10 cellular contexts compared by ENCODE assay signal in genomic region chr15:63860161-63860954, GRCh38. TPM values are rescaled to one million over a fixed set of nuclear protein-coding genes. Genes with fewer than 3 reads are reported as not detected.
DNase-seq lines count a peak whose midpoint lies in the region; ATAC-seq and TF ChIP-seq lines count a peak whose summit lies in the region.
"Had no signal": no experiment of that assay in that cellular context is flagged by ENCODE, and none has a peak within 500 bp of the region (broad histone marks: within the 10 kb centered on the region; RNA-seq: fewer than 3 reads in every experiment).

No MANE protein-coding gene starts in this region.

- no peaks in the 10 kb centered on the region for H3K9me3 ChIP-seq in uterus

- no peaks in the 10 kb centered on the region for H3K9me3 Mint-ChIP-seq in activated T-cell treated with anti-CD3 and anti-CD28 coated beads, Interleukin-2, amount 50 U/mL, for 72 hours
- H3K9me3 Mint-ChIP-seq: neural crest cell had no signal

- DNase-seq in GDM1 (lab: John Stamatoyannopoulos, UW) (peak; percentile 8), RPMI8226 (peak; percentile 22), uterus (no peak), NOMO-1 treated with DMSO at 0.1 percent for 48 hours (lab: John Stamatoyannopoulos, UW; ENCODE audit: unreplicated experiment) (no peak)
- peak; percentile 39 to 52 for DNase-seq in activated T-cell treated with anti-CD3 and anti-CD28 coated beads, Interleukin-2, amount 50 U/mL, for 72 hours
- DNase-seq in stimulated activated CD4-positive, alpha-beta T cell treated with anti-CD3 and anti-CD28 coated beads, Interleukin-15, amount 100 ng/mL, for 48 hours (ENCODE audit: low read depth in 2 of 2): peak; percentile 10 to 47
- DNase-seq: IMR-90 had no signal

- no peaks in the 10 kb centered on the region for H3K27me3 Mint-ChIP-seq in activated T-cell treated with anti-CD3 and anti-CD28 coated beads, Interleukin-2, amount 50 U/mL, for 72 hours (ENCODE audit: low read depth)

- H3K36me3 Mint-ChIP-seq in activated T-cell treated with anti-CD3 and anti-CD28 coated beads, Interleukin-2, amount 50 U/mL, for 72 hours (ENCODE audit: insufficient read depth in 2 of 2): no peaks in the 10 kb centered on the region

- no peaks in the 10 kb centered on the region for H3K27me3 ChIP-seq in uterus

- H3K27ac ChIP-seq in uterus: no peak overlapping the region

- no peak for TF ChIP-seq POLR2A in uterus (IDR thresholded peaks at IDR 0.05)

- peaks cover 26% of the 10 kb centered on the region for H3K4me1 Mint-ChIP-seq in activated T-cell treated with anti-CD3 and anti-CD28 coated beads, Interleukin-2, amount 50 U/mL, for 72 hours (ENCODE audit: low read depth)

- peak; percentile 73 to 74 for ATAC-seq in activated T-cell treated with anti-CD3 and anti-CD28 coated beads, Interleukin-2, amount 50 U/mL, for 72 hours (replicated peaks in 1 of 2)
- ATAC-seq in HG03135 (IDR thresholded peaks at IDR 0.05; ENCODE audit: unreplicated experiment): no peak
- ATAC-seq in HG03095 (IDR thresholded peaks at IDR 0.05; ENCODE audit: unreplicated experiment): no peak

- no peaks in the 10 kb centered on the region for H3K36me3 ChIP-seq in uterus

- H3K4me1 ChIP-seq in uterus: peaks cover 0 to 6% of the 10 kb centered on the region in 2 donors

- peak overlapping the region; percentile 37 to 42 for H3K4me3 Mint-ChIP-seq in activated T-cell treated with anti-CD3 and anti-CD28 coated beads, Interleukin-2, amount 50 U/mL, for 72 hours
- H3K4me3 Mint-ChIP-seq: neural crest cell had no signal

- H3K4me3 ChIP-seq in uterus: no peak overlapping the region

- intact Hi-C loops in uterus (cut with DNase I; ENCODE audit: low total_unique reads): no loop called here

- H3K27ac Mint-ChIP-seq in activated T-cell treated with anti-CD3 and anti-CD28 coated beads, Interleukin-2, amount 50 U/mL, for 72 hours: peak overlapping the region; percentile 90

- no peak for TF ChIP-seq CTCF in uterus (IDR thresholded peaks at IDR 0.05)

RNA-seq across cellular contexts. Expression of gene HERC1, which starts 26.6 kb away (rescaled TPM):
- 10 to 100 TPM; 67.8 to 77.6 TPM for total RNA-seq in activated T-cell treated with anti-CD3 and anti-CD28 coated beads, Interleukin-2, amount 50 U/mL, for 72 hours
- 100 to 1,000 TPM in 3 of 4 donors, 10 to 100 TPM in 1; 27.6 to 193 (median 131) TPM for total RNA-seq in uterus

Comparison
In these comparisons a context has a peak if more than half of its experiments do, and no peak if none do; other contexts are left out.
1. DNase-seq: peak in GDM1 (single experiment), RPMI8226 (single experiment), activated T-cell treated with anti-CD3 and anti-CD28 coated beads, Interleukin-2, amount 50 U/mL, for 72 hours (2 of 2) and stimulated activated CD4-positive, alpha-beta T cell treated with anti-CD3 and anti-CD28 coated beads, Interleukin-15, amount 100 ng/mL, for 48 hours (2 of 2); none in uterus (0 of 2) and NOMO-1 treated with DMSO at 0.1 percent for 48 hours (single experiment).
2. ATAC-seq: peak in activated T-cell treated with anti-CD3 and anti-CD28 coated beads, Interleukin-2, amount 50 U/mL, for 72 hours (2 of 2); none in HG03135 (single experiment) and HG03095 (single experiment).